ENCODE assay signal across 9 cellular contexts in genomic region chr2:148553332-148553887, GRCh38.
DNase-seq lines count a peak whose midpoint lies in the region; ATAC-seq, FAIRE-seq and TF ChIP-seq lines count a peak whose summit lies in the region.
"Had no signal": no experiment of that assay in that cellular context is flagged by ENCODE, and none has a peak within 500 bp of the region (broad histone marks: within the 10 kb centered on the region; RNA-seq: fewer than 3 reads in every experiment).

No MANE protein-coding gene starts in this region.

- no peak for ATAC-seq in SK-N-SH treated with all-trans-retinoic acid at 6 μM for 48 hours

- TF ChIP-seq RAD21 in SK-N-SH (IDR thresholded peaks at IDR 0.05; ENCODE audit: low read length) = no peak

- FAIRE-seq in small intestine (lab: Jason Lieb, UNC) = no peak

- no peak for TF ChIP-seq EP300 in SK-N-SH (IDR thresholded peaks at IDR 0.05; ENCODE audit: borderline replicate concordance in 1 of 2, low read depth in 1 of 2, low read length in 1 of 2)

- no peaks in the 10 kb centered on the region for H3K79me2 ChIP-seq in SK-N-SH (ENCODE audit: insufficient read depth)
- H3K79me2 ChIP-seq in fibroblast of lung (ENCODE audit: control insufficient read depth, insufficient read depth, low read length) = no peaks in the 10 kb centered on the region

- H2AFZ ChIP-seq in SK-N-SH (ENCODE audit: low read depth) (peak overlapping the region; percentile 65; the same call in 1 of the 2 replicates), fibroblast of lung (ENCODE audit: low read length) (peak overlapping the region; percentile 98)

- POLR2A ChIA-PET in SK-N-SH (lab: Yijun Ruan, JAX) = no interaction called here

- WGBS in SK-N-SH (ENCODE audit: low lambda C conversion rate) = 84% methylated on average over 7 of the region's 7 CpGs
- 56 to 71% (median 62%) methylated on average over 7 of the region's 7 CpGs for WGBS in small intestine, 3 donors

- H3K27me3 ChIP-seq in SK-N-SH (ENCODE audit: insufficient read depth) = no peaks in the 10 kb centered on the region
- no peaks in the 10 kb centered on the region for H3K27me3 ChIP-seq in MG63
- H3K27me3 ChIP-seq in fibroblast of lung (ENCODE audit: control insufficient read depth, insufficient read depth, low read length) = no peaks in the 10 kb centered on the region
- H3K27me3 ChIP-seq in small intestine (ENCODE audit: control insufficient read depth in 2 of 2, insufficient read depth in 2 of 2, low read length in 2 of 2) = no peaks in the 10 kb centered on the region

- no peaks in the 10 kb centered on the region for H3K9me2 ChIP-seq in SK-N-SH

- no peaks in the 10 kb centered on the region for H3F3A ChIP-seq in SK-N-SH (replicated peaks; ENCODE audit: insufficient read depth)

- no peak for TF ChIP-seq CTCF in SK-N-SH (IDR thresholded peaks at IDR 0.05)
- TF ChIP-seq CTCF in fibroblast of lung (conservative IDR thresholded peaks at IDR 0.05 in 1 of 2, IDR thresholded peaks at IDR 0.05 in 1 of 2; ENCODE audit: low read depth in 1 of 2, low read length in 2 of 2) = no peak

- H3K9me3 ChIP-seq in SK-N-SH = no peaks in the 10 kb centered on the region
- H3K9me3 ChIP-seq in MG63 = no peaks in the 10 kb centered on the region
- H3K9me3 ChIP-seq in fibroblast of lung (ENCODE audit: control insufficient read depth, insufficient read depth, low read depth, low read length) = no peaks in the 10 kb centered on the region
- H3K9me3 ChIP-seq in small intestine (ENCODE audit: control insufficient read depth, low read depth) = no peaks in the 10 kb centered on the region
- H3K9me3 ChIP-seq: prostate gland had no signal

- H3K9ac ChIP-seq in SK-N-SH = no peak overlapping the region
- no peak overlapping the region for H3K9ac ChIP-seq in fibroblast of lung (ENCODE audit: insufficient read depth, low read length)

- H3K4me2 ChIP-seq in SK-N-SH (peak overlapping the region; percentile 65), fibroblast of lung (ENCODE audit: extremely low read depth, insufficient read depth, low read length) (peak overlapping the region; percentile 99)

- H3K36me3 ChIP-seq in SK-N-SH (replicated peaks in 1 of 2; ENCODE audit: control insufficient read depth in 1 of 2, insufficient read depth in 2 of 2, low read length in 1 of 2) (no peaks in the 10 kb centered on the region), MG63 (no peaks in the 10 kb centered on the region), fibroblast of lung (ENCODE audit: control insufficient read depth, insufficient read depth, low read length) (no peaks in the 10 kb centered on the region), small intestine (ENCODE audit: control insufficient read depth in 2 of 2, insufficient read depth in 2 of 2, low read length in 2 of 2) (no peaks in the 10 kb centered on the region)
- H3K36me3 ChIP-seq: prostate gland had no signal

- no peak for DNase-seq in SK-N-SH
- DNase-seq in MG63 = no peak
- no peak for DNase-seq in fibroblast of lung (ENCODE audit: low read depth in 2 of 2)
- DNase-seq in small intestine = peak; percentile 9
- DNase-seq in occipital lobe (lab: John Stamatoyannopoulos, UW) = no peak
- DNase-seq in DMS153 (lab: John Stamatoyannopoulos, UW) = no peak
- no peak for DNase-seq in AML-193 (lab: John Stamatoyannopoulos, UW)

- no peak overlapping the region for H3K27ac ChIP-seq in SK-N-SH (ENCODE audit: low read depth in 2 of 2, low read length in 1 of 2)
- H3K27ac ChIP-seq in fibroblast of lung (ENCODE audit: insufficient read depth, low read length) = no peak overlapping the region
- peak overlapping the region in 1 of 2 donors; percentile 10 for H3K27ac ChIP-seq in small intestine (ENCODE audit: low read depth in 1 of 2, low read length in 1 of 2)
- H3K27ac ChIP-seq: prostate gland had no signal

- CTCF ChIA-PET in SK-N-SH (lab: Yijun Ruan, JAX) = no interaction called here

- no peaks in the 10 kb centered on the region for H4K20me1 ChIP-seq in SK-N-SH (ENCODE audit: insufficient read depth)
- no peaks in the 10 kb centered on the region for H4K20me1 ChIP-seq in fibroblast of lung (ENCODE audit: control insufficient read depth, extremely low read depth, insufficient read depth, low read length)

- H3K4me3 ChIP-seq in SK-N-SH (ENCODE audit: low read depth in 2 of 2, low read length in 1 of 2) (peak overlapping the region; percentile 27 to 46; a peak in 3 of 4 replicates), MG63 (peak overlapping the region; percentile 50), fibroblast of lung (replicated peaks in 1 of 4; ENCODE audit: control extremely low read depth in 1 of 4, insufficient read depth in 1 of 4, low read depth in 3 of 4, low read length in 4 of 4) (peak overlapping the region; percentile 51 to 67 (median 61)), small intestine (ENCODE audit: low read depth in 1 of 2, low read length in 2 of 2) (peak overlapping the region in 1 of 2 donors; percentile 45)

- H3K4me1 ChIP-seq in SK-N-SH (ENCODE audit: control insufficient read depth in 1 of 2, insufficient read depth in 2 of 2, low read depth in 1 of 2, low read length in 1 of 2) (no peaks in the 10 kb centered on the region), fibroblast of lung (ENCODE audit: control insufficient read depth, extremely low read depth, insufficient read depth, low read length) (no peaks in the 10 kb centered on the region), small intestine (ENCODE audit: control insufficient read depth in 2 of 2, insufficient read depth in 1 of 2, low read depth in 1 of 2, low read length in 1 of 2) (no peaks in the 10 kb centered on the region)
- H3K4me1 ChIP-seq: prostate gland had no signal

TF ChIP-seq in SK-N-SH, 30 proteins besides CTCF, POLR2A, EP300 and RAD21:
- TF ChIP-seq MXI1 (IDR thresholded peaks at IDR 0.05; ENCODE audit: low read depth, low read length) (no peak), RCOR1 (IDR thresholded peaks at IDR 0.05; ENCODE audit: low read length) (no peak), TAF1 (IDR thresholded peaks at IDR 0.05; ENCODE audit: borderline replicate concordance, low read depth, low read length) (no peak), FOXJ3 (CRISPR knock-in tag; IDR thresholded peaks at IDR 0.05) (no peak), FOXM1 (IDR thresholded peaks at IDR 0.05; ENCODE audit: low read depth) (no peak), GATA2 (CRISPR knock-in tag; IDR thresholded peaks at IDR 0.05) (no peak), TCF12 (IDR thresholded peaks at IDR 0.05) (no peak), SIN3A (IDR thresholded peaks at IDR 0.05; ENCODE audit: borderline replicate concordance, low read depth, low read length) (no peak), RFX5 (IDR thresholded peaks at IDR 0.05; ENCODE audit: low read length) (no peak), RXRA (IDR thresholded peaks at IDR 0.05; ENCODE audit: borderline replicate concordance, low read depth) (no peak), USF1 (IDR thresholded peaks at IDR 0.05; ENCODE audit: borderline replicate concordance, low read depth) (no peak), JUND (IDR thresholded peaks at IDR 0.05) (no peak)

TF ChIP-seq in SK-N-SH treated with all-trans-retinoic acid at 6 μM for 48 hours, 23 proteins besides CTCF, POLR2A, EP300 and RAD21 (continues in another document):
- TF ChIP-seq ZNF565 (CRISPR knock-in tag; conservative IDR thresholded peaks at IDR 0.05; ENCODE audit: low read depth) (no peak), ARNTL (CRISPR knock-in tag; IDR thresholded peaks at IDR 0.05; ENCODE audit: borderline replicate concordance, low read depth) (no peak), SNAI2 (CRISPR knock-in tag; IDR thresholded peaks at IDR 0.05) (no peak)
- TF ChIP-seq, protein P1, sequence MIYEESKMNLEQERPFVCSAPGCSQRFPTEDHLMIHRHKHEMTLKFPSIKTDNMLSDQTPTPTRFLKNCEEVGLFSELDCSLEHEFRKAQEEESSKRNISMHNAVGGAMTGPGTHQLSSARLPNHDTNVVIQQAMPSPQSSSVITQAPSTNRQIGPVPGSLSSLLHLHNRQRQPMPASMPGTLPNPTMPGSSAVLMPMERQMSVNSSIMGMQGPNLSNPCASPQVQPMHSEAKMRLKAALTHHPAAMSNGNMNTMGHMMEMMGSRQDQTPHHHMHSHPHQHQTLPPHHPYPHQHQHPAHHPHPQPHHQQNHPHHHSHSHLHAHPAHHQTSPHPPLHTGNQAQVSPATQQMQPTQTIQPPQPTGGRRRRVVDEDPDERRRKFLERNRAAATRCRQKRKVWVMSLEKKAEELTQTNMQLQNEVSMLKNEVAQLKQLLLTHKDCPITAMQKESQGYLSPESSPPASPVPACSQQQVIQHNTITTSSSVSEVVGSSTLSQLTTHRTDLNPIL (CRISPR knock-in tag; IDR thresholded peaks at IDR 0.05; ENCODE audit: low read depth) = no peak
- TF ChIP-seq, protein P2, sequence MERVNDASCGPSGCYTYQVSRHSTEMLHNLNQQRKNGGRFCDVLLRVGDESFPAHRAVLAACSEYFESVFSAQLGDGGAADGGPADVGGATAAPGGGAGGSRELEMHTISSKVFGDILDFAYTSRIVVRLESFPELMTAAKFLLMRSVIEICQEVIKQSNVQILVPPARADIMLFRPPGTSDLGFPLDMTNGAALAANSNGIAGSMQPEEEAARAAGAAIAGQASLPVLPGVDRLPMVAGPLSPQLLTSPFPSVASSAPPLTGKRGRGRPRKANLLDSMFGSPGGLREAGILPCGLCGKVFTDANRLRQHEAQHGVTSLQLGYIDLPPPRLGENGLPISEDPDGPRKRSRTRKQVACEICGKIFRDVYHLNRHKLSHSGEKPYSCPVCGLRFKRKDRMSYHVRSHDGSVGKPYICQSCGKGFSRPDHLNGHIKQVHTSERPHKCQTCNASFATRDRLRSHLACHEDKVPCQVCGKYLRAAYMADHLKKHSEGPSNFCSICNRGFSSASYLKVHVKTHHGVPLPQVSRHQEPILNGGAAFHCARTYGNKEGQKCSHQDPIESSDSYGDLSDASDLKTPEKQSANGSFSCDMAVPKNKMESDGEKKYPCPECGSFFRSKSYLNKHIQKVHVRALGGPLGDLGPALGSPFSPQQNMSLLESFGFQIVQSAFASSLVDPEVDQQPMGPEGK (CRISPR knock-in tag; IDR thresholded peaks at IDR 0.05; ENCODE audit: borderline replicate concordance) = no peak
